Comparison of ENCODE assay signal across 15 cellular contexts in genomic region chr1:203177471-203178039, GRCh38. TPM values are rescaled to one million over a fixed set of nuclear protein-coding genes. Genes with fewer than 3 reads are reported as not detected.
DNase-seq lines count a peak whose midpoint lies in the region; ATAC-seq and TF ChIP-seq lines count a peak whose summit lies in the region.
"Had no signal": no experiment of that assay in that cellular context is flagged by ENCODE, and none has a peak within 500 bp of the region (broad histone marks: within the 10 kb centered on the region; RNA-seq: fewer than 3 reads in every experiment).

No MANE protein-coding gene starts in this region.

- H3K27ac Mint-ChIP-seq in MCF 10A (ENCODE audit: low read depth, unreplicated experiment) (no peak overlapping the region), chondrocyte (ENCODE audit: unreplicated experiment) (no peak overlapping the region)
- H3K27ac Mint-ChIP-seq in activated T-helper 17 cell treated with anti-CD3 and anti-CD28 coated beads, Interleukin-2, amount 50 U/mL, for 72 hours = no peak overlapping the region
- H3K27ac Mint-ChIP-seq: activated CD4-positive, alpha-beta T cell treated with anti-CD3 and anti-CD28 coated beads, Interleukin-2, amount 10 ng/mL, durations not matched to agents 7 days and 5 days had no signal

- peak; percentile 48 for DNase-seq in MCF 10A (ENCODE audit: unreplicated experiment)
- DNase-seq in breast epithelium (ENCODE audit: low spot score in 2 of 2) = no peak
- peak; percentile 12 to 55 for DNase-seq in SJSA1 (ENCODE audit: low read depth in 1 of 2, low spot score in 2 of 2)
- DNase-seq in hepatic stellate cell (ENCODE audit: low spot score) = peak; percentile 90
- no peak for DNase-seq in NCI-H2171 (lab: John Stamatoyannopoulos, UW)
- DNase-seq in chondrocyte (ENCODE audit: low spot score) = no peak
- DNase-seq: activated CD4-positive, alpha-beta T cell treated with anti-CD3 and anti-CD28 coated beads, Interleukin-2, amount 10 ng/mL, durations not matched to agents 7 days and 5 days; anterior cingulate cortex; NCI-H1417; RPMI8226; stimulated activated naive CD4-positive, alpha-beta T cell had no signal

- H3K4me1 ChIP-seq in breast epithelium (no peaks in the 10 kb centered on the region), SJSA1 (replicated peaks) (peaks cover 8% of the 10 kb centered on the region)

- H3K4me3 Mint-ChIP-seq in MCF 10A (ENCODE audit: unreplicated experiment) (no peak overlapping the region), chondrocyte (ENCODE audit: unreplicated experiment) (no peak overlapping the region)
- H3K4me3 Mint-ChIP-seq in activated T-helper 17 cell treated with anti-CD3 and anti-CD28 coated beads, Interleukin-2, amount 50 U/mL, for 72 hours = no peak overlapping the region
- H3K4me3 Mint-ChIP-seq: activated CD4-positive, alpha-beta T cell treated with anti-CD3 and anti-CD28 coated beads, Interleukin-2, amount 10 ng/mL, durations not matched to agents 7 days and 5 days had no signal

- no peaks in the 10 kb centered on the region for H3K36me3 ChIP-seq in breast epithelium
- H3K36me3 ChIP-seq in SJSA1 = no peaks in the 10 kb centered on the region

- H3K9me3 Mint-ChIP-seq in MCF 10A (ENCODE audit: unreplicated experiment) = no peaks in the 10 kb centered on the region
- H3K9me3 Mint-ChIP-seq in activated T-helper 17 cell treated with anti-CD3 and anti-CD28 coated beads, Interleukin-2, amount 50 U/mL, for 72 hours = no peaks in the 10 kb centered on the region
- no peaks in the 10 kb centered on the region for H3K9me3 Mint-ChIP-seq in chondrocyte (ENCODE audit: low read depth)
- H3K9me3 Mint-ChIP-seq: activated CD4-positive, alpha-beta T cell treated with anti-CD3 and anti-CD28 coated beads, Interleukin-2, amount 10 ng/mL, durations not matched to agents 7 days and 5 days had no signal

- H3K9me3 ChIP-seq in breast epithelium (no peaks in the 10 kb centered on the region), SJSA1 (replicated peaks) (0 out of 2 replicates have a peak, but pooled peaks cover 3% of the 10 kb centered on the region)

- no peak overlapping the region for H3K27ac ChIP-seq in breast epithelium
- no peak overlapping the region for H3K27ac ChIP-seq in SJSA1
- H3K27ac ChIP-seq: C4-2B had no signal

- no peak for ATAC-seq in GM18520 (IDR thresholded peaks at IDR 0.05; ENCODE audit: unreplicated experiment)
- ATAC-seq in activated T-helper 17 cell treated with anti-CD3 and anti-CD28 coated beads, Interleukin-2, amount 50 U/mL, for 72 hours (replicated peaks) = no peak

- H3K27me3 Mint-ChIP-seq in MCF 10A (ENCODE audit: insufficient read depth, unreplicated experiment) = peaks cover 18% of the 10 kb centered on the region
- H3K27me3 Mint-ChIP-seq in activated T-helper 17 cell treated with anti-CD3 and anti-CD28 coated beads, Interleukin-2, amount 50 U/mL, for 72 hours = peaks cover 10% of the 10 kb centered on the region
- H3K27me3 Mint-ChIP-seq in chondrocyte (ENCODE audit: low read depth) = no peaks in the 10 kb centered on the region

- CTCF ChIA-PET in MCF 10A (lab: Yijun Ruan, JAX) = interaction anchor here (0.7 to 15.6 kb wide), 5 partner anchors 8 to 133 kb away, joined by 3 to 334 read pairs (median 6); no protein-coding TSS in a partner anchor

- H3K36me3 Mint-ChIP-seq in MCF 10A (ENCODE audit: insufficient read depth, unreplicated experiment) = no peaks in the 10 kb centered on the region
- no peaks in the 10 kb centered on the region for H3K36me3 Mint-ChIP-seq in activated T-helper 17 cell treated with anti-CD3 and anti-CD28 coated beads, Interleukin-2, amount 50 U/mL, for 72 hours (ENCODE audit: low read depth)
- H3K36me3 Mint-ChIP-seq in chondrocyte (ENCODE audit: low read depth) = no peaks in the 10 kb centered on the region

- intact Hi-C loops in MCF 10A (cut with micrococcal nuclease) = no loop called here
- intact Hi-C loops in breast epithelium (cut with DNase I; ENCODE audit: low total_unique reads) = no loop called here

- H3K4me3 ChIP-seq in breast epithelium (no peak overlapping the region), SJSA1 (no peak overlapping the region)

- no peaks in the 10 kb centered on the region for H3K4me1 Mint-ChIP-seq in MCF 10A (ENCODE audit: insufficient read depth, unreplicated experiment)
- no peaks in the 10 kb centered on the region for H3K4me1 Mint-ChIP-seq in activated T-helper 17 cell treated with anti-CD3 and anti-CD28 coated beads, Interleukin-2, amount 50 U/mL, for 72 hours
- H3K4me1 Mint-ChIP-seq in chondrocyte (ENCODE audit: low read depth) = peaks cover 19% of the 10 kb centered on the region
- H3K4me1 Mint-ChIP-seq: activated CD4-positive, alpha-beta T cell treated with anti-CD3 and anti-CD28 coated beads, Interleukin-2, amount 10 ng/mL, durations not matched to agents 7 days and 5 days had no signal

- POLR2A ChIA-PET in MCF 10A (lab: Yijun Ruan, JAX) = interaction anchor here (0.6 to 0.8 kb wide), 2 partner anchors 9 to 122 kb away, joined by 3 read pairs; partner anchors contain the start of gene CHI3L1

- H3K27me3 ChIP-seq in breast epithelium (no peaks in the 10 kb centered on the region), SJSA1 (replicated peaks) (no peaks in the 10 kb centered on the region; the same call in 1 of the 2 replicates)

- TF ChIP-seq POLR2A in breast epithelium (IDR thresholded peaks at IDR 0.05) = no peak

- no TSS peak for BruUV-seq in MCF 10A (replicated peaks; lab: Mats Ljungman, UMichigan)

- TF ChIP-seq CTCF in MCF 10A (IDR thresholded peaks at IDR 0.05; ENCODE audit: unreplicated experiment) (no peak), breast epithelium (IDR thresholded peaks at IDR 0.05) (no peak), chondrocyte (IDR thresholded peaks at IDR 0.05) (no peak)

RNA-seq across cellular contexts. Expression of gene MYBPH, which starts 1.9 kb away (rescaled TPM):
- total RNA-seq in MCF 10A (2022) (not detected in 2 replicates), breast epithelium (under 1 TPM in 1 of 3 donors, not detected in 2; 0.66 TPM), chondrocyte (not detected in 3 replicates)
- not detected in 2 replicates for total RNA-seq in SJSA1 (2014; rRNA removed; shearing (Covaris generic))
- not detected for total RNA-seq in activated T-helper 17 cell treated with anti-CD3 and anti-CD28 coated beads, Interleukin-2, amount 50 U/mL, for 72 hours
- total RNA-seq: activated CD4-positive, alpha-beta T cell treated with anti-CD3 and anti-CD28 coated beads, Interleukin-2, amount 10 ng/mL, durations not matched to agents 7 days and 5 days; frontal cortex had no signal

RNA-seq across cellular contexts. Expression of gene CHI3L1, which starts 8.9 kb away (rescaled TPM):
- total RNA-seq in MCF 10A (2022) (0.75 and 0.88 TPM in 2 replicates), breast epithelium (100 to 1,000 TPM in 2 of 3 donors, 10 to 100 TPM in 1; 14.2 to 638 (median 426) TPM), chondrocyte (not detected in 3 replicates)
- not detected in 2 replicates for total RNA-seq in SJSA1 (2014; rRNA removed; shearing (Covaris generic))
- not detected for total RNA-seq in activated T-helper 17 cell treated with anti-CD3 and anti-CD28 coated beads, Interleukin-2, amount 50 U/mL, for 72 hours
- total RNA-seq: activated CD4-positive, alpha-beta T cell treated with anti-CD3 and anti-CD28 coated beads, Interleukin-2, amount 10 ng/mL, durations not matched to agents 7 days and 5 days; frontal cortex had no signal

RNA-seq across cellular contexts. Expression of gene ADORA1, which starts 50.0 kb away (rescaled TPM):
- total RNA-seq in MCF 10A (2022) (0.26 and 0.34 TPM in 2 replicates), breast epithelium (10 to 100 TPM in 1 of 3 donors, 1 to 10 TPM in 1, under 1 TPM in 1; 0.64 to 14.5 (median 5.2) TPM), chondrocyte (0.24 to 2.1 TPM (median 1.7 TPM) in 3 replicates)
- total RNA-seq in SJSA1 (2014; rRNA removed; shearing (Covaris generic)) = not detected in 2 replicates
- not detected for total RNA-seq in activated T-helper 17 cell treated with anti-CD3 and anti-CD28 coated beads, Interleukin-2, amount 50 U/mL, for 72 hours
- total RNA-seq: activated CD4-positive, alpha-beta T cell treated with anti-CD3 and anti-CD28 coated beads, Interleukin-2, amount 10 ng/mL, durations not matched to agents 7 days and 5 days had no signal

RNA-seq across cellular contexts. Expression of gene CHIT1, which starts 51.9 kb away (rescaled TPM):
- total RNA-seq in MCF 10A (2022) (not detected in 2 replicates), breast epithelium (10 to 100 TPM in 1 of 3 donors, 1 to 10 TPM in 1, not detected in 1; 5.1 to 15.2 TPM), chondrocyte (not detected in 3 replicates)
- not detected in 2 replicates for total RNA-seq in SJSA1 (2014; rRNA removed; shearing (Covaris generic))
- 1 to 10 TPM; 2.8 to 6.7 TPM for total RNA-seq in activated T-helper 17 cell treated with anti-CD3 and anti-CD28 coated beads, Interleukin-2, amount 50 U/mL, for 72 hours

Comparison
In these comparisons a context has a peak if more than half of its experiments do, and no peak if none do; other contexts are left out.
1. DNase-seq: peak in MCF 10A (single experiment), SJSA1 (2 of 2) and hepatic stellate cell (single experiment); none in breast epithelium (0 of 2), NCI-H2171 (single experiment) and chondrocyte (single experiment).